Comparison of ENCODE assay signal across 9 cellular contexts in genomic region chr15:66505818-66506217, GRCh38. TPM values are rescaled to one million over a fixed set of nuclear protein-coding genes. Genes with fewer than 3 reads are reported as not detected.
DNase-seq lines count a peak whose midpoint lies in the region; ATAC-seq, FAIRE-seq and TF ChIP-seq lines count a peak whose summit lies in the region.
"Had no signal": no experiment of that assay in that cellular context is flagged by ENCODE, and none has a peak within 500 bp of the region (broad histone marks: within the 10 kb centered on the region; RNA-seq: fewer than 3 reads in every experiment).

No MANE protein-coding gene starts in this region.

- peaks cover 10% of the 10 kb centered on the region for H3K4me1 Mint-ChIP-seq in Calu3 (ENCODE audit: low read depth, unreplicated experiment)

- no TSS peak for BruUV-seq in Calu3 (replicated peaks; lab: Mats Ljungman, UMichigan)
- BruUV-seq in PC-3 (replicated peaks; lab: Mats Ljungman, UMichigan): no TSS peak
- no TSS peak for BruUV-seq in endothelial cell of umbilical vein (replicated peaks; lab: Mats Ljungman, UMichigan)

- H3K36me3 ChIP-seq in PC-3 (ENCODE audit: low read depth, low read length) (peaks cover 34% of the 10 kb centered on the region), endothelial cell of umbilical vein (ENCODE audit: control insufficient read depth in 2 of 2, extremely low read depth in 1 of 2, insufficient read depth in 2 of 2, low read length in 2 of 2) (peaks cover 10 to 22% of the 10 kb centered on the region in 2 experiments), neutrophil (peaks cover 7% of the 10 kb centered on the region)

- no peaks in the 10 kb centered on the region for H3K27me3 Mint-ChIP-seq in Calu3 (ENCODE audit: unreplicated experiment)

- H3K4me1 ChIP-seq in PC-3 (ENCODE audit: insufficient read depth, low read length) (peaks cover 13% of the 10 kb centered on the region), endothelial cell of umbilical vein (ENCODE audit: control insufficient read depth, extremely low read depth, insufficient read depth, low read length) (peaks cover 28% of the 10 kb centered on the region), neutrophil (ENCODE audit: control insufficient read depth in 1 of 2, insufficient read depth in 1 of 2, low read depth in 1 of 2, low read length in 1 of 2) (peaks cover 21 to 31% of the 10 kb centered on the region in 2 experiments)

- FAIRE-seq in endothelial cell of umbilical vein (lab: Jason Lieb, UNC): no peak
- no peak for FAIRE-seq in GM12891 (lab: Jason Lieb, UNC)

- dilution Hi-C loops in endothelial cell of umbilical vein (cut with MboI; ENCODE audit: extremely low pct_ligation_motif_present, low sequenced_read_pairs): no loop called here

- H3K27ac Mint-ChIP-seq in Calu3 (ENCODE audit: unreplicated experiment): peak overlapping the region; percentile 92

- intact Hi-C loops in Calu3 (cut with micrococcal nuclease; ENCODE audit: unreplicated experiment) (no loop called here), PC-3 (cut with micrococcal nuclease) (loop anchor here (10.0 kb wide), 1 partner anchor 211 kb away; the partner anchor contains the start of gene DIS3L), endothelial cell of umbilical vein (cut with micrococcal nuclease) (loop anchor here (2.0 kb wide), 2 partner anchors 61 to 197 kb away; partner anchors contain the start of gene SMAD6)

- H3K36me3 Mint-ChIP-seq in Calu3 (ENCODE audit: insufficient read depth, unreplicated experiment): peaks cover 48% of the 10 kb centered on the region

- H3K27ac ChIP-seq in PC-3 (ENCODE audit: low read length): no peak overlapping the region
- peak overlapping the region; percentile 96 for H3K27ac ChIP-seq in endothelial cell of umbilical vein (ENCODE audit: insufficient read depth, low read depth, low read length)
- H3K27ac ChIP-seq in neutrophil: peak overlapping the region; percentile 96

- no peaks in the 10 kb centered on the region for H3K27me3 ChIP-seq in PC-3 (ENCODE audit: low read length)
- no peaks in the 10 kb centered on the region for H3K27me3 ChIP-seq in endothelial cell of umbilical vein (ENCODE audit: control insufficient read depth in 2 of 2, insufficient read depth in 2 of 2, low read length in 2 of 2)
- no peaks in the 10 kb centered on the region for H3K27me3 ChIP-seq in neutrophil

- TF ChIP-seq CTCF in Calu3 (IDR thresholded peaks at IDR 0.05; ENCODE audit: unreplicated experiment) (no peak), PC-3 (conservative IDR thresholded peaks at IDR 0.05; ENCODE audit: low read depth, low read length) (no peak), endothelial cell of umbilical vein (IDR thresholded peaks at IDR 0.05; ENCODE audit: extremely low read depth in 1 of 2, insufficient read depth in 1 of 2, low read depth in 1 of 2, low read length in 2 of 2) (no peak), neutrophil (IDR thresholded peaks at IDR 0.05) (no peak)

- H3K9me3 ChIP-seq in PC-3 (ENCODE audit: low read length): no peaks in the 10 kb centered on the region
- no peaks in the 10 kb centered on the region for H3K9me3 ChIP-seq in endothelial cell of umbilical vein (replicated peaks; ENCODE audit: control insufficient read depth, insufficient read depth, low read length)
- H3K9me3 ChIP-seq in neutrophil: no peaks in the 10 kb centered on the region

- H4K20me1 ChIP-seq in PC-3 (ENCODE audit: low read length): peaks cover 36% of the 10 kb centered on the region
- H4K20me1 ChIP-seq in endothelial cell of umbilical vein (replicated peaks; ENCODE audit: control insufficient read depth, extremely low read depth, insufficient read depth, low read length): no peaks in the 10 kb centered on the region

- H3K4me2 ChIP-seq in PC-3 (ENCODE audit: low read length) (peak overlapping the region; percentile 90), endothelial cell of umbilical vein (ENCODE audit: insufficient read depth, low read length) (peak overlapping the region; percentile 85)

- peaks cover 17% of the 10 kb centered on the region for H3F3A ChIP-seq in PC-3 (ENCODE audit: low read length, unreplicated experiment)

- peaks cover 79% of the 10 kb centered on the region for H3K79me2 ChIP-seq in PC-3 (ENCODE audit: low read length)
- peaks cover 69% of the 10 kb centered on the region for H3K79me2 ChIP-seq in endothelial cell of umbilical vein (ENCODE audit: control insufficient read depth, insufficient read depth, low read length)

- no peak for TF ChIP-seq POLR2A in endothelial cell of umbilical vein (IDR thresholded peaks at IDR 0.05; ENCODE audit: low read depth, low read length)
- TF ChIP-seq POLR2A in GM12891 (IDR thresholded peaks at IDR 0.05; ENCODE audit: low read depth, low read length): no peak

- no peaks in the 10 kb centered on the region for H3K9me1 ChIP-seq in endothelial cell of umbilical vein (replicated peaks; ENCODE audit: control insufficient read depth, extremely low read depth, insufficient read depth, low read length)

- CTCF ChIA-PET in Calu3 (lab: Charles Lee): interaction anchor here (0.6 to 1.3 kb wide), 5 partner anchors 9 to 152 kb away, joined by 3 to 5 read pairs (median 3); partner anchors contain the start of gene MAP2K1
- CTCF ChIA-PET in PC-3 (lab: Charles Lee): no interaction called here
- CTCF ChIA-PET in endothelial cell of umbilical vein (lab: Charles Lee): interaction anchor here (2.0 kb wide), 1 partner anchor 10 kb away, joined by 5 read pairs; no protein-coding TSS in a partner anchor

- H2AFZ ChIP-seq in PC-3 (ENCODE audit: low read length) (peak overlapping the region; percentile 94; the same call in 1 of the 2 replicates), endothelial cell of umbilical vein (ENCODE audit: low read depth, low read length) (no peak overlapping the region)

- POLR2A ChIA-PET in PC-3 (lab: Charles Lee; ENCODE audit: unreplicated experiment) (no interaction called here), endothelial cell of umbilical vein (lab: Charles Lee) (interaction anchor here (1.2 kb wide), 1 partner anchor 609 kb away, joined by 3 read pairs; no protein-coding TSS in a partner anchor)

- peak overlapping the region; percentile 76 for H3K4me3 Mint-ChIP-seq in Calu3 (ENCODE audit: low read depth, unreplicated experiment)

- peak overlapping the region; percentile 98 for H3K9ac ChIP-seq in PC-3 (ENCODE audit: low read length)
- H3K9ac ChIP-seq in endothelial cell of umbilical vein (replicated peaks; ENCODE audit: extremely low read depth, insufficient read depth, low read length): peak overlapping the region; percentile 98

- H3K9me3 Mint-ChIP-seq in Calu3 (ENCODE audit: low read depth, unreplicated experiment): no peaks in the 10 kb centered on the region

- no peak for DNase-seq in Calu3
- no peak for DNase-seq in PC-3
- DNase-seq in endothelial cell of umbilical vein (ENCODE audit: low read depth, low spot score): no peak
- DNase-seq in MV-4-11 (lab: John Stamatoyannopoulos, UW): no peak
- no peak for DNase-seq in stimulated activated CD4-positive, alpha-beta T cell treated with anti-CD3 and anti-CD28 coated beads, Interleukin-4, amount 100 ng/mL, for 1 hour
- no peak for DNase-seq in GM12891 (ENCODE audit: insufficient read length, low spot score)

- ATAC-seq in PC-3 (no peak), HG02884 (IDR thresholded peaks at IDR 0.05; ENCODE audit: unreplicated experiment) (no peak)

- H3K4me3 ChIP-seq in PC-3 (ENCODE audit: low read length): peak overlapping the region; percentile 99
- H3K4me3 ChIP-seq in endothelial cell of umbilical vein (replicated peaks in 1 of 3; ENCODE audit: insufficient read depth in 1 of 3, low read depth in 1 of 3, low read length in 3 of 3): peak overlapping the region; percentile 93 to 98 (median 98)
- H3K4me3 ChIP-seq in neutrophil (ENCODE audit: low read depth in 1 of 2, low read length in 1 of 2): peak overlapping the region; percentile 93 to 97

- no peaks in the 10 kb centered on the region for H3K9me2 ChIP-seq in PC-3 (replicated peaks; ENCODE audit: low read length)

RNA-seq across cellular contexts. Expression of gene ZWILCH, which starts 0.7 kb away (rescaled TPM):
- total RNA-seq in Calu3 (2022) (33.2 and 34.5 TPM in 2 replicates), PC-3 (2014; rRNA removed) (18.1 and 19.9 TPM in 2 replicates), endothelial cell of umbilical vein (28.8 and 29.8 TPM in 2 replicates)
- polyA plus RNA-seq in endothelial cell of umbilical vein: 5.7 and 9.3 TPM in 2 replicates
- 16.8 and 17.1 TPM in 2 replicates for polyA plus RNA-seq in endothelial cell of umbilical vein (2011; cell fraction: cytosol; rRNA removed)
- polyA plus RNA-seq in endothelial cell of umbilical vein (2011; cell fraction: nucleus; rRNA removed): 19.6 and 32.0 TPM in 2 replicates
- polyA plus RNA-seq in endothelial cell of umbilical vein (2012): 15.7 and 28.2 TPM in 2 replicates
- 17.5 and 20.9 TPM in 2 replicates for polyA minus RNA-seq in endothelial cell of umbilical vein
- 47.4 TPM for polyA minus RNA-seq in endothelial cell of umbilical vein (2011; cell fraction: cytosol; rRNA and poly(A)+ RNA removed)
- polyA minus RNA-seq in endothelial cell of umbilical vein (2011; cell fraction: nucleus; rRNA and poly(A)+ RNA removed): 8.6 and 24.0 TPM in 2 replicates
- polyA plus RNA-seq in GM12891 (2012; ENCODE audit: low read depth, missing spikeins): 11.4 TPM

RNA-seq across cellular contexts. Expression of gene RPL4, which starts 1.2 kb away (rescaled TPM):
- total RNA-seq in Calu3 (2022): 2,415 and 2,676 TPM in 2 replicates
- total RNA-seq in PC-3 (2014; rRNA removed): 1,239 and 2,773 TPM in 2 replicates
- 2,534 and 2,598 TPM in 2 replicates for total RNA-seq in endothelial cell of umbilical vein
- polyA plus RNA-seq in endothelial cell of umbilical vein: 2,896 and 3,530 TPM in 2 replicates
- polyA plus RNA-seq in endothelial cell of umbilical vein (2011; cell fraction: cytosol; rRNA removed): 4,505 and 4,880 TPM in 2 replicates
- 1,563 and 1,931 TPM in 2 replicates for polyA plus RNA-seq in endothelial cell of umbilical vein (2011; cell fraction: nucleus; rRNA removed)
- polyA plus RNA-seq in endothelial cell of umbilical vein (2012): 2,845 and 3,612 TPM in 2 replicates
- 3,300 and 3,522 TPM in 2 replicates for polyA minus RNA-seq in endothelial cell of umbilical vein
- 1,957 TPM for polyA minus RNA-seq in endothelial cell of umbilical vein (2011; cell fraction: cytosol; rRNA and poly(A)+ RNA removed)
- polyA minus RNA-seq in endothelial cell of umbilical vein (2011; cell fraction: nucleus; rRNA and poly(A)+ RNA removed): 399 and 512 TPM in 2 replicates
- 6,764 TPM for polyA plus RNA-seq in GM12891 (2012; ENCODE audit: low read depth, missing spikeins)

RNA-seq across cellular contexts. Expression of gene SNAPC5, which starts 8.3 kb away (rescaled TPM):
- 47.6 and 52.1 TPM in 2 replicates for total RNA-seq in Calu3 (2022)
- 34.1 and 38.2 TPM in 2 replicates for total RNA-seq in PC-3 (2014; rRNA removed)
- 13.6 and 17.4 TPM in 2 replicates for total RNA-seq in endothelial cell of umbilical vein
- 14.5 and 16.0 TPM in 2 replicates for polyA plus RNA-seq in endothelial cell of umbilical vein
- 34.2 and 35.5 TPM in 2 replicates for polyA plus RNA-seq in endothelial cell of umbilical vein (2011; cell fraction: cytosol; rRNA removed)
- 10.3 and 12.0 TPM in 2 replicates for polyA plus RNA-seq in endothelial cell of umbilical vein (2011; cell fraction: nucleus; rRNA removed)
- 17.3 and 23.7 TPM in 2 replicates for polyA plus RNA-seq in endothelial cell of umbilical vein (2012)
- polyA minus RNA-seq in endothelial cell of umbilical vein: 10.6 and 12.6 TPM in 2 replicates
- polyA minus RNA-seq in endothelial cell of umbilical vein (2011; cell fraction: cytosol; rRNA and poly(A)+ RNA removed): 24.3 TPM
- 4.0 and 4.6 TPM in 2 replicates for polyA minus RNA-seq in endothelial cell of umbilical vein (2011; cell fraction: nucleus; rRNA and poly(A)+ RNA removed)
- 29.6 TPM for polyA plus RNA-seq in GM12891 (2012; ENCODE audit: low read depth, missing spikeins)

RNA-seq across cellular contexts. Expression of gene LCTL, which starts 60.0 kb away (rescaled TPM):
- total RNA-seq in Calu3 (2022) (0.35 TPM in 1 of 2 replicates, not detected in the other), PC-3 (2014; rRNA removed) (not detected in 2 replicates), endothelial cell of umbilical vein (not detected in 2 replicates)
- 0.04 TPM in 1 of 2 replicates, not detected in the other for polyA plus RNA-seq in endothelial cell of umbilical vein
- polyA plus RNA-seq in endothelial cell of umbilical vein (2011; cell fraction: cytosol; rRNA removed): 0.06 TPM in 1 of 2 replicates, not detected in the other
- polyA plus RNA-seq in endothelial cell of umbilical vein (2011; cell fraction: nucleus; rRNA removed): 0.11 TPM in 1 of 2 replicates, not detected in the other
- 0.08 TPM in 1 of 2 replicates, not detected in the other for polyA plus RNA-seq in endothelial cell of umbilical vein (2012)
- 0.10 TPM in 1 of 2 replicates, not detected in the other for polyA minus RNA-seq in endothelial cell of umbilical vein
- polyA minus RNA-seq in endothelial cell of umbilical vein (2011; cell fraction: cytosol; rRNA and poly(A)+ RNA removed): not detected
- polyA minus RNA-seq in endothelial cell of umbilical vein (2011; cell fraction: nucleus; rRNA and poly(A)+ RNA removed): not detected in 2 replicates
- polyA plus RNA-seq in GM12891 (2012; ENCODE audit: low read depth, missing spikeins): 0.12 TPM
- total RNA-seq: T-helper 2 cell treated with Interferon-gamma antibody and Interleukin-4, amounts not matched to agents 100 ng/mL and 5 ng/mL, for 36 hours had no signal
